In genomic region chr11:134657631-134658030, GRCh38 we compare ENCODE assay signal across 17 cellular contexts.
A peak's percentile ranks its signal among the peaks of the same experiment; 100 is the strongest.
DNase-seq lines count a peak whose midpoint lies in the region; ATAC-seq and TF ChIP-seq lines count a peak whose summit lies in the region.
"Had no signal": no experiment of that assay in that cellular context is flagged by ENCODE, and none has a peak within 500 bp of the region (broad histone marks: within the 10 kb centered on the region; RNA-seq: fewer than 3 reads in every experiment).

No MANE protein-coding gene starts in this region.

- no peak for TF ChIP-seq POLR2A in stomach (IDR thresholded peaks at IDR 0.05)

- H3K27me3 Mint-ChIP-seq in activated T-cell treated with anti-CD3 and anti-CD28 coated beads, Interleukin-2, amount 50 U/mL, for 24 hours: peaks cover 34% of the 10 kb centered on the region
- peaks cover 12% of the 10 kb centered on the region for H3K27me3 Mint-ChIP-seq in activated T-cell treated with anti-CD3 and anti-CD28 coated beads, Interleukin-2, amount 50 U/mL, for 72 hours (ENCODE audit: low read depth)
- no peaks in the 10 kb centered on the region for H3K27me3 Mint-ChIP-seq in activated T-helper 2 cell treated with anti-CD3 and anti-CD28 coated beads, Interferon-gamma antibody, Interleukin-2, Interleukin-4, amounts not matched to agents 10 μg/mL and 5 μg/mL and 100 μg/mL, durations not matched to agents 14 hours and 24 hours and 36 hours (ENCODE audit: low read depth)

- no peak overlapping the region for H3K4me3 Mint-ChIP-seq in activated T-cell treated with anti-CD3 and anti-CD28 coated beads, Interleukin-2, amount 50 U/mL, for 24 hours
- H3K4me3 Mint-ChIP-seq in activated T-cell treated with anti-CD3 and anti-CD28 coated beads, Interleukin-2, amount 50 U/mL, for 72 hours: no peak overlapping the region
- H3K4me3 Mint-ChIP-seq in activated T-helper 2 cell treated with anti-CD3 and anti-CD28 coated beads, Interferon-gamma antibody, Interleukin-2, Interleukin-4, amounts not matched to agents 10 μg/mL and 5 μg/mL and 100 μg/mL, durations not matched to agents 14 hours and 24 hours and 36 hours (ENCODE audit: low read depth): no peak overlapping the region
- H3K4me3 Mint-ChIP-seq: CD4-positive, alpha-beta memory T cell had no signal

- no peaks in the 10 kb centered on the region for H3K4me1 ChIP-seq in stomach

- H3K36me3 Mint-ChIP-seq in activated T-cell treated with anti-CD3 and anti-CD28 coated beads, Interleukin-2, amount 50 U/mL, for 24 hours (ENCODE audit: low read depth): no peaks in the 10 kb centered on the region
- peaks cover 3 to 4% of the 10 kb centered on the region in 2 donors for H3K36me3 Mint-ChIP-seq in activated T-cell treated with anti-CD3 and anti-CD28 coated beads, Interleukin-2, amount 50 U/mL, for 72 hours (ENCODE audit: insufficient read depth in 2 of 2)
- no peaks in the 10 kb centered on the region for H3K36me3 Mint-ChIP-seq in activated T-helper 2 cell treated with anti-CD3 and anti-CD28 coated beads, Interferon-gamma antibody, Interleukin-2, Interleukin-4, amounts not matched to agents 10 μg/mL and 5 μg/mL and 100 μg/mL, durations not matched to agents 14 hours and 24 hours and 36 hours (ENCODE audit: low read depth)
- H3K36me3 Mint-ChIP-seq: CD4-positive, alpha-beta memory T cell had no signal

- no peak overlapping the region for H3K4me3 ChIP-seq in stomach

- no peak for TF ChIP-seq EP300 in stomach (IDR thresholded peaks at IDR 0.05)

- DNase-seq in activated T-cell treated with anti-CD3 and anti-CD28 coated beads, Interleukin-2, amount 50 U/mL, for 24 hours: peak; percentile 17
- DNase-seq in activated T-cell treated with anti-CD3 and anti-CD28 coated beads, Interleukin-2, amount 50 U/mL, for 72 hours: no peak
- DNase-seq in activated T-helper 2 cell treated with anti-CD3 and anti-CD28 coated beads, Interferon-gamma antibody, Interleukin-2, Interleukin-4, amounts not matched to agents 10 μg/mL and 5 μg/mL and 100 μg/mL, durations not matched to agents 14 hours and 24 hours and 36 hours (ENCODE audit: low spot score): peak; percentile 1
- DNase-seq in mesenteric fat pad (ENCODE audit: low spot score) (peak; percentile 18), stomach (peak; percentile 10), glomerular visceral epithelial cell (ENCODE audit: extremely low spot score) (no peak), GDM1 (lab: John Stamatoyannopoulos, UW) (no peak)
- DNase-seq: Calu3; CD4-positive, alpha-beta memory T cell; DMS79; HCEC 1CT; NCI-H1417; NCI-H2029; NCI-H2171 treated with DMSO at 0.1 percent for 48 hours; NCI-H774; RPMI8226 had no signal

- H3K4me1 Mint-ChIP-seq in activated T-cell treated with anti-CD3 and anti-CD28 coated beads, Interleukin-2, amount 50 U/mL, for 24 hours (ENCODE audit: low read depth): peaks cover 24% of the 10 kb centered on the region
- peaks cover 17% of the 10 kb centered on the region for H3K4me1 Mint-ChIP-seq in activated T-cell treated with anti-CD3 and anti-CD28 coated beads, Interleukin-2, amount 50 U/mL, for 72 hours (ENCODE audit: low read depth)
- H3K4me1 Mint-ChIP-seq in activated T-helper 2 cell treated with anti-CD3 and anti-CD28 coated beads, Interferon-gamma antibody, Interleukin-2, Interleukin-4, amounts not matched to agents 10 μg/mL and 5 μg/mL and 100 μg/mL, durations not matched to agents 14 hours and 24 hours and 36 hours (ENCODE audit: low read depth): peaks cover 4% of the 10 kb centered on the region

- ATAC-seq in activated T-cell treated with anti-CD3 and anti-CD28 coated beads, Interleukin-2, amount 50 U/mL, for 72 hours (replicated peaks in 1 of 2): no peak
- ATAC-seq in GM18502 (IDR thresholded peaks at IDR 0.05; ENCODE audit: poor library complexity, unreplicated experiment): no peak

- H3K9me3 Mint-ChIP-seq in activated T-cell treated with anti-CD3 and anti-CD28 coated beads, Interleukin-2, amount 50 U/mL, for 24 hours: peaks cover 6% of the 10 kb centered on the region
- peaks cover 3 to 6% of the 10 kb centered on the region in 2 donors for H3K9me3 Mint-ChIP-seq in activated T-cell treated with anti-CD3 and anti-CD28 coated beads, Interleukin-2, amount 50 U/mL, for 72 hours
- H3K9me3 Mint-ChIP-seq in activated T-helper 2 cell treated with anti-CD3 and anti-CD28 coated beads, Interferon-gamma antibody, Interleukin-2, Interleukin-4, amounts not matched to agents 10 μg/mL and 5 μg/mL and 100 μg/mL, durations not matched to agents 14 hours and 24 hours and 36 hours: peaks cover 21% of the 10 kb centered on the region

- H3K36me3 ChIP-seq in stomach: no peaks in the 10 kb centered on the region

- peaks cover 0 to 10% (median 2%) of the 10 kb centered on the region in 4 donors for H3K9me3 ChIP-seq in stomach

- intact Hi-C loops in activated T-helper 2 cell treated with anti-CD3 and anti-CD28 coated beads, Interferon-gamma antibody, Interleukin-2, Interleukin-4, amounts not matched to agents 10 μg/mL and 5 μg/mL and 100 μg/mL, durations not matched to agents 14 hours and 24 hours and 36 hours (cut with micrococcal nuclease): no loop called here
- intact Hi-C loops in stomach (cut with DNase I; ENCODE audit: low total_unique reads): no loop called here

- no peak for TF ChIP-seq CTCF in stomach (IDR thresholded peaks at IDR 0.05)

- H3K27ac ChIP-seq in stomach: no peak overlapping the region

- H3K27me3 ChIP-seq in stomach: peaks cover 0 to 36% (median 0%) of the 10 kb centered on the region in 3 donors

- WGBS in stomach, 5 donors: 67 to 79% (median 77%) methylated on average over 6 of the region's 6 CpGs

- H3K27ac Mint-ChIP-seq in activated T-cell treated with anti-CD3 and anti-CD28 coated beads, Interleukin-2, amount 50 U/mL, for 24 hours: no peak overlapping the region
- H3K27ac Mint-ChIP-seq in activated T-cell treated with anti-CD3 and anti-CD28 coated beads, Interleukin-2, amount 50 U/mL, for 72 hours: no peak overlapping the region
- no peak overlapping the region for H3K27ac Mint-ChIP-seq in activated T-helper 2 cell treated with anti-CD3 and anti-CD28 coated beads, Interferon-gamma antibody, Interleukin-2, Interleukin-4, amounts not matched to agents 10 μg/mL and 5 μg/mL and 100 μg/mL, durations not matched to agents 14 hours and 24 hours and 36 hours
- H3K27ac Mint-ChIP-seq: CD4-positive, alpha-beta memory T cell had no signal

Comparison
In these comparisons a context has a peak if more than half of its experiments do, and no peak if none do; other contexts are left out.
1. DNase-seq: peak in activated T-cell treated with anti-CD3 and anti-CD28 coated beads, Interleukin-2, amount 50 U/mL, for 24 hours (single experiment), activated T-helper 2 cell treated with anti-CD3 and anti-CD28 coated beads, Interferon-gamma antibody, Interleukin-2, Interleukin-4, amounts not matched to agents 10 μg/mL and 5 μg/mL and 100 μg/mL, durations not matched to agents 14 hours and 24 hours and 36 hours (single experiment), mesenteric fat pad (single experiment) and stomach (single experiment); none in activated T-cell treated with anti-CD3 and anti-CD28 coated beads, Interleukin-2, amount 50 U/mL, for 72 hours (0 of 2), glomerular visceral epithelial cell (single experiment) and GDM1 (single experiment).